In genomic region chr20:37804584-37805566, GRCh38 we compare ENCODE assay signal across 9 cellular contexts.
DNase-seq lines count a peak whose midpoint lies in the region; ATAC-seq, FAIRE-seq and TF ChIP-seq lines count a peak whose summit lies in the region.
"Had no signal": no experiment of that assay in that cellular context is flagged by ENCODE, and none has a peak within 500 bp of the region (broad histone marks: within the 10 kb centered on the region; RNA-seq: fewer than 3 reads in every experiment).

No MANE protein-coding gene starts in this region.

- H3K4me1 Mint-ChIP-seq in T-helper 2 cell treated with Interferon-gamma antibody and Interleukin-4, amounts not matched to agents 5 μg/mL and 100 μg/mL, for 36 hours (ENCODE audit: low read depth), result peaks cover 4% of the 10 kb centered on the region

- CTCF ChIA-PET in H1 (lab: Charles Lee; ENCODE audit: partially characterized antibody), result interaction anchor here (0.6 to 2.1 kb wide), 5 partner anchors 26 to 241 kb away, joined by 3 to 7 read pairs (median 3); no protein-coding TSS in a partner anchor

- H3K9me3 ChIP-seq in H1 (ENCODE audit: insufficient read depth in 2 of 2, low read depth in 1 of 2, low read length in 1 of 2), result no peaks in the 10 kb centered on the region
- H3K9me3 ChIP-seq in HAP-1, result no peaks in the 10 kb centered on the region

- no peak overlapping the region for H4K91ac ChIP-seq in H1 (replicated peaks; ENCODE audit: insufficient read length, low read length)

- H2BK15ac ChIP-seq in H1 (ENCODE audit: low read length), result no peak overlapping the region

- no peak overlapping the region for H3K4ac ChIP-seq in H1 (replicated peaks; ENCODE audit: insufficient read length, low read depth, low read length)

- H4K8ac ChIP-seq in H1 (ENCODE audit: extremely low read depth, insufficient read depth, low read length), result 0 out of 2 replicates have a peak overlapping the region, but pooled peaks have one; percentile 4

- H3K27ac Mint-ChIP-seq in T-helper 2 cell treated with Interferon-gamma antibody and Interleukin-4, amounts not matched to agents 5 μg/mL and 100 μg/mL, for 36 hours, result no peak overlapping the region

- TF ChIP-seq CTCF in H1 (IDR thresholded peaks at IDR 0.05; ENCODE audit: control extremely low read depth in 1 of 3, insufficient read depth in 1 of 3, low read depth in 1 of 3, low read length in 3 of 3), result no peak

- H3K18ac ChIP-seq in H1 (ENCODE audit: extremely low read depth, low read length), result no peak overlapping the region

- TF ChIP-seq POLR2A in H1 (IDR thresholded peaks at IDR 0.05; ENCODE audit: control extremely low read depth in 1 of 2, low read depth in 2 of 2, low read length in 2 of 2), result no peak

- H3K9me3 Mint-ChIP-seq in T-helper 2 cell treated with Interferon-gamma antibody and Interleukin-4, amounts not matched to agents 5 μg/mL and 100 μg/mL, for 36 hours, result no peaks in the 10 kb centered on the region

- no peaks in the 10 kb centered on the region for H3K27me3 Mint-ChIP-seq in T-helper 2 cell treated with Interferon-gamma antibody and Interleukin-4, amounts not matched to agents 5 μg/mL and 100 μg/mL, for 36 hours (ENCODE audit: low read depth)

- no peak for TF ChIP-seq EP300 in H1 (IDR thresholded peaks at IDR 0.05; ENCODE audit: borderline replicate concordance in 1 of 2, low read depth in 2 of 2, low read length in 2 of 2)

- no peaks in the 10 kb centered on the region for H3K23me2 ChIP-seq in H1 (ENCODE audit: low read depth, low read length)

- H3K4me2 ChIP-seq in H1 (ENCODE audit: insufficient read depth in 1 of 2, low read depth in 2 of 2, low read length in 2 of 2), result no peak overlapping the region

- POLR2A ChIA-PET in H1 (lab: Charles Lee; ENCODE audit: partially characterized antibody), result no interaction called here

- no peak for TF ChIP-seq RAD21 in H1 (IDR thresholded peaks at IDR 0.05 in 1 of 2, conservative IDR thresholded peaks at IDR 0.05 in 1 of 2; ENCODE audit: low read depth in 2 of 2, low read length in 2 of 2)

- no peak overlapping the region for H3K9ac ChIP-seq in H1 (replicated peaks in 1 of 4; ENCODE audit: extremely low read depth in 1 of 4, low read depth in 3 of 4, low read length in 3 of 4)

- H3K4me3 ChIP-seq in H1 (ENCODE audit: extremely low read depth in 1 of 4, insufficient read depth in 2 of 4, low read depth in 3 of 4, low read length in 4 of 4) (no peak overlapping the region), HAP-1 (no peak overlapping the region)

- no peak overlapping the region for H3K56ac ChIP-seq in H1 (replicated peaks; ENCODE audit: insufficient read length, low read depth, low read length)

- H3K36me3 ChIP-seq in H1 (ENCODE audit: control insufficient read depth in 2 of 4, insufficient read depth in 4 of 4, low read length in 3 of 4) (peaks cover 0 to 2% (median 1%) of the 10 kb centered on the region in 4 experiments; a peak in 3 of 8 replicates), HAP-1 (replicated peaks) (peaks cover 13% of the 10 kb centered on the region)

- H3K36me3 Mint-ChIP-seq in T-helper 2 cell treated with Interferon-gamma antibody and Interleukin-4, amounts not matched to agents 5 μg/mL and 100 μg/mL, for 36 hours (ENCODE audit: low read depth), result peaks cover 15% of the 10 kb centered on the region

- no peaks in the 10 kb centered on the region; the same call in 1 of the 2 replicates for H3K79me1 ChIP-seq in H1 (ENCODE audit: low read depth, low read length)

- H3K79me2 ChIP-seq in H1 (ENCODE audit: control insufficient read depth in 1 of 2, insufficient read depth in 2 of 2, low read length in 2 of 2), result no peaks in the 10 kb centered on the region

- no peak overlapping the region for H3K23ac ChIP-seq in H1 (ENCODE audit: insufficient read length)

- no peak overlapping the region for H2AFZ ChIP-seq in H1 (ENCODE audit: low read length)

- H3K4me1 ChIP-seq in H1 (replicated peaks in 1 of 4; ENCODE audit: control insufficient read depth in 3 of 4, insufficient read depth in 4 of 4, low read length in 3 of 4), result peaks cover 0 to 7% (median 3%) of the 10 kb centered on the region in 4 experiments; a peak in 5 of 7 replicates
- peaks cover 25% of the 10 kb centered on the region for H3K4me1 ChIP-seq in HAP-1

- no peak overlapping the region for H2BK5ac ChIP-seq in H1 (ENCODE audit: low read depth, low read length)

- H3K27ac ChIP-seq in H1 (ENCODE audit: low read depth, low read length), result no peak overlapping the region

- H3K4me3 Mint-ChIP-seq in T-helper 2 cell treated with Interferon-gamma antibody and Interleukin-4, amounts not matched to agents 5 μg/mL and 100 μg/mL, for 36 hours, result no peak overlapping the region

- no peak for FAIRE-seq in H1 (lab: Jason Lieb, UNC)
- FAIRE-seq: islet of Langerhans had no signal

- WGBS in H1 (ENCODE audit: extremely low coverage in 1 of 2, insufficient coverage in 1 of 2, insufficient read length in 1 of 2, insufficient replicate concordance in 2 of 2, low coverage in 1 of 2, low lambda C conversion rate in 2 of 2, missing lambda C conversion rate in 1 of 2), 2 experiments, result 92% methylated on average over 16 of the region's 16 CpGs; no CpG with 5 or more reads in 1 of the 2 experiments

- peaks cover 0 to 3% of the 10 kb centered on the region in 2 experiments for H4K20me1 ChIP-seq in H1 (replicated peaks in 1 of 2; ENCODE audit: control insufficient read depth in 1 of 2, insufficient read depth in 2 of 2, low read length in 2 of 2)

- no peak overlapping the region for H2AK5ac ChIP-seq in H1 (ENCODE audit: low read depth, low read length)

- in situ Hi-C loops in HAP-1 (cut with MboI; ENCODE audit: low sequenced_read_pairs), result no loop called here

- no peak overlapping the region for H3K14ac ChIP-seq in H1 (ENCODE audit: insufficient read length)

- H3K27me3 ChIP-seq in H1 (replicated peaks in 1 of 4; ENCODE audit: control insufficient read depth in 3 of 4, extremely low read depth in 1 of 4, insufficient read depth in 3 of 4, low read length in 3 of 4), result no peaks in the 10 kb centered on the region
- no peaks in the 10 kb centered on the region for H3K27me3 ChIP-seq in HAP-1 (ENCODE audit: low read depth)

- no peak overlapping the region for H2BK120ac ChIP-seq in H1 (replicated peaks; ENCODE audit: low read depth, low read length)

- no peak overlapping the region for H4K5ac ChIP-seq in H1 (ENCODE audit: insufficient read length, low read depth, low read length)

- DNase-seq in EH (ENCODE audit: low read depth) (peak; percentile 14), H1 (ENCODE audit: low read depth in 1 of 2, low spot score in 2 of 2) (no peak), NCI-H1048 (lab: John Stamatoyannopoulos, UW) (no peak), NCI-H345 treated with DMSO at 0.1 percent for 48 hours (lab: John Stamatoyannopoulos, UW; ENCODE audit: unreplicated experiment) (no peak), HAP-1 (ENCODE audit: low spot score in 2 of 2) (no peak)
- no peak for DNase-seq in T-helper 2 cell treated with Interferon-gamma antibody and Interleukin-4, amounts not matched to agents 5 μg/mL and 100 μg/mL, for 36 hours (ENCODE audit: low spot score)

- ATAC-seq in GM19468 (IDR thresholded peaks at IDR 0.05; ENCODE audit: extremely low read depth, unreplicated experiment) (peak; percentile 64), HG03558 (IDR thresholded peaks at IDR 0.05; ENCODE audit: extremely low read depth, unreplicated experiment) (peak; percentile 53)

- no peak overlapping the region for H2BK20ac ChIP-seq in H1 (ENCODE audit: low read length)

- no peak overlapping the region for H2BK12ac ChIP-seq in H1 (ENCODE audit: low read depth, low read length)

TF ChIP-seq in H1, 55 proteins besides CTCF, POLR2A, EP300 and RAD21:
- no peak for TF ChIP-seq TBP (IDR thresholded peaks at IDR 0.05; ENCODE audit: low read depth, low read length)
- TF ChIP-seq CEBPB (IDR thresholded peaks at IDR 0.05; ENCODE audit: low read depth, low read length), result no peak
- TF ChIP-seq NANOG (IDR thresholded peaks at IDR 0.05; ENCODE audit: insufficient read depth, low read depth, low read length, poor library complexity, severe bottlenecking), result no peak
- no peak for TF ChIP-seq EZH2 (IDR thresholded peaks at IDR 0.05; ENCODE audit: low read depth, low read length, severe bottlenecking)
